In genomic region chr2:103401621-103402020, GRCh38 we compare ENCODE assay signal across 14 cellular contexts.
DNase-seq lines count a peak whose midpoint lies in the region; ATAC-seq and TF ChIP-seq lines count a peak whose summit lies in the region.
"Had no signal": no experiment of that assay in that cellular context is flagged by ENCODE, and none has a peak within 500 bp of the region (broad histone marks: within the 10 kb centered on the region; RNA-seq: fewer than 3 reads in every experiment).

No MANE protein-coding gene starts in this region.

- peak overlapping the region in 1 of 2 experiments; percentile 42; a peak in 2 of 4 replicates for H3K27ac ChIP-seq in SK-N-SH (ENCODE audit: low read depth in 2 of 2, low read length in 1 of 2)

- WGBS in SK-N-SH (ENCODE audit: low lambda C conversion rate), result 4% methylated on average over 4 of the region's 4 CpGs

- H3K4me3 ChIP-seq in SK-N-SH (ENCODE audit: low read depth in 2 of 2, low read length in 1 of 2), result no peak overlapping the region

- ATAC-seq in GM21423 (IDR thresholded peaks at IDR 0.05; ENCODE audit: unreplicated experiment), result no peak
- ATAC-seq in HG02798 (IDR thresholded peaks at IDR 0.05; ENCODE audit: poor library complexity, unreplicated experiment), result no peak
- ATAC-seq: sciatic nerve had no signal

- H4K20me1 ChIP-seq in SK-N-SH (ENCODE audit: insufficient read depth), result no peaks in the 10 kb centered on the region

- no peaks in the 10 kb centered on the region for H3K4me1 ChIP-seq in SK-N-SH (ENCODE audit: control insufficient read depth in 1 of 2, insufficient read depth in 2 of 2, low read depth in 1 of 2, low read length in 1 of 2)

- POLR2A ChIA-PET in SK-N-SH (lab: Yijun Ruan, JAX), result no interaction called here

- H3K27me3 ChIP-seq in SK-N-SH (ENCODE audit: insufficient read depth), result no peaks in the 10 kb centered on the region; the same call in 1 of the 2 replicates

- TF ChIP-seq RAD21 in SK-N-SH (IDR thresholded peaks at IDR 0.05; ENCODE audit: low read length), result no peak

- H3F3A ChIP-seq in SK-N-SH (replicated peaks; ENCODE audit: insufficient read depth), result no peaks in the 10 kb centered on the region

- H3K9ac ChIP-seq in SK-N-SH, result no peak overlapping the region

- TF ChIP-seq CTCF in SK-N-SH (IDR thresholded peaks at IDR 0.05), result no peak

- no peaks in the 10 kb centered on the region for H3K79me2 ChIP-seq in SK-N-SH (ENCODE audit: insufficient read depth)

- in situ Hi-C loops in G401 (cut with HindIII; ENCODE audit: low sequenced_read_pairs), result no loop called here

- H3K4me2 ChIP-seq in SK-N-SH, result peak overlapping the region; percentile 20; the same call in 1 of the 2 replicates

- H2AFZ ChIP-seq in SK-N-SH (ENCODE audit: low read depth), result peak overlapping the region; percentile 77

- no peak for TF ChIP-seq EP300 in SK-N-SH (IDR thresholded peaks at IDR 0.05; ENCODE audit: borderline replicate concordance in 1 of 2, low read depth in 1 of 2, low read length in 1 of 2)

- H3K9me2 ChIP-seq in SK-N-SH, result no peaks in the 10 kb centered on the region

- H3K9me3 ChIP-seq in SK-N-SH, result no peaks in the 10 kb centered on the region

- DNase-seq in HT1080 (ENCODE audit: low read depth) (peak; percentile 68), SK-N-SH (peak; percentile 6), iPS DF 19.7 (ENCODE audit: low read depth, low spot score) (peak; percentile 98), non-pigmented ciliary epithelial cell (ENCODE audit: low read depth) (peak; percentile 34), G401 (ENCODE audit: low spot score) (no peak)
- DNase-seq: activated naive CD4-positive, alpha-beta T cell; dermis blood vessel endothelial cell; foreskin melanocyte; HCEC 1CT; mammary epithelial cell; NCI-H187 treated with DMSO at 0.1 percent for 48 hours had no signal

- no peaks in the 10 kb centered on the region for H3K36me3 ChIP-seq in SK-N-SH (replicated peaks in 1 of 2; ENCODE audit: control insufficient read depth in 1 of 2, insufficient read depth in 2 of 2, low read length in 1 of 2)

- CTCF ChIA-PET in SK-N-SH (lab: Yijun Ruan, JAX), result no interaction called here

TF ChIP-seq in SK-N-SH, 30 proteins besides CTCF, POLR2A, EP300 and RAD21:
- TF ChIP-seq ZBTB33 (IDR thresholded peaks at IDR 0.05; ENCODE audit: borderline replicate concordance, low read depth) (no peak), MEF2A (IDR thresholded peaks at IDR 0.05; ENCODE audit: borderline replicate concordance, low read depth) (no peak), REST (IDR thresholded peaks at IDR 0.05; ENCODE audit: low read depth, low read length) (no peak), POLR2AphosphoS5 (IDR thresholded peaks at IDR 0.05; ENCODE audit: low read depth, low read length) (no peak), FOSL2 (IDR thresholded peaks at IDR 0.05; ENCODE audit: borderline replicate concordance, low read depth) (no peak), MAX (IDR thresholded peaks at IDR 0.05; ENCODE audit: low read depth) (no peak), IRF3 (IDR thresholded peaks at IDR 0.05; ENCODE audit: low read depth, low read length) (no peak), RFX5 (IDR thresholded peaks at IDR 0.05; ENCODE audit: low read length) (no peak)
